23 cellular contexts compared by ENCODE assay signal in genomic region chr20:19338960-19339359, GRCh38.
"Had no signal": no experiment of that assay in that cellular context is flagged by ENCODE, and none has a peak within 500 bp of the region (broad histone marks: within the 10 kb centered on the region; RNA-seq: fewer than 3 reads in every experiment).

No MANE protein-coding gene starts in this region.

- H3K4me1 Mint-ChIP-seq: activated CD8-positive, alpha-beta memory T cell treated with anti-CD3 and anti-CD28 coated beads, Interleukin-2, amount 10 ng/mL, durations not matched to agents 7 days and 5 days; activated naive CD4-positive, alpha-beta T cell treated with anti-CD3 and anti-CD28 coated beads, Interleukin-2, amount 10 ng/mL, durations not matched to agents 7 days and 5 days; activated naive CD8-positive, alpha-beta T cell treated with anti-CD3 and anti-CD28 coated beads for 36 hours; WTC11 had no signal

- H3K36me3 Mint-ChIP-seq: activated CD8-positive, alpha-beta memory T cell treated with anti-CD3 and anti-CD28 coated beads, Interleukin-2, amount 10 ng/mL, durations not matched to agents 7 days and 5 days; activated naive CD4-positive, alpha-beta T cell treated with anti-CD3 and anti-CD28 coated beads, Interleukin-2, amount 10 ng/mL, durations not matched to agents 7 days and 5 days; activated naive CD8-positive, alpha-beta T cell treated with anti-CD3 and anti-CD28 coated beads for 36 hours; WTC11 had no signal

- H3K27me3 ChIP-seq: adrenal gland, breast epithelium, SJSA1 had no signal

- H3K9me3 ChIP-seq: adrenal gland, breast epithelium, SJSA1 had no signal

- H3K4me3 ChIP-seq: adrenal gland, breast epithelium, SJSA1 had no signal

- H3K27ac Mint-ChIP-seq: activated CD8-positive, alpha-beta memory T cell treated with anti-CD3 and anti-CD28 coated beads, Interleukin-2, amount 10 ng/mL, durations not matched to agents 7 days and 5 days; activated naive CD4-positive, alpha-beta T cell treated with anti-CD3 and anti-CD28 coated beads, Interleukin-2, amount 10 ng/mL, durations not matched to agents 7 days and 5 days; activated naive CD8-positive, alpha-beta T cell treated with anti-CD3 and anti-CD28 coated beads for 36 hours; activated T-helper 2 cell treated with anti-CD3 and anti-CD28 coated beads, Interferon-gamma antibody, Interleukin-2, Interleukin-4, amounts not matched to agents 10 μg/mL and 5 μg/mL and 100 μg/mL, durations not matched to agents 14 hours and 24 hours and 36 hours; T-helper 1 cell treated with Interleukin-12 subunit alpha and Interleukin-12 subunit beta and Interleukin-4 antibody, amounts not matched to agents 30 μg/mL and 1 μg/mL, for 36 hours; WTC11 had no signal

- DNase-seq: activated CD4-positive, alpha-beta T cell treated with anti-CD3 and anti-CD28 coated beads for 48 hours; activated CD4-positive, alpha-beta T cell treated with anti-CD3 and anti-CD28 coated beads, Interleukin-2, amount 50 U/mL, for 48 hours; activated CD4-positive, CD25-positive, alpha-beta regulatory T cell treated with anti-CD3 and anti-CD28 coated beads, Interleukin-2, amount 50 U/mL, for 72 hours; activated CD8-positive, alpha-beta memory T cell treated with anti-CD3 and anti-CD28 coated beads, Interleukin-2, amount 10 ng/mL, durations not matched to agents 7 days and 5 days; activated gamma-delta T cell treated with Interleukin-2 at 50 U/mL for 16 hours; activated naive CD4-positive, alpha-beta T cell treated with anti-CD3 and anti-CD28 coated beads, Interleukin-2, amount 10 ng/mL, durations not matched to agents 7 days and 5 days; activated naive CD8-positive, alpha-beta T cell treated with anti-CD3 and anti-CD28 coated beads for 36 hours; activated T-cell treated with anti-CD3 and anti-CD28 coated beads, Interleukin-2, amount 50 U/mL, for 48 hours; adrenal gland; anterior cingulate cortex; caudate nucleus; MM.1S; NCI-H1105 treated with DMSO at 0.1 percent for 48 hours; NCI-H1436 treated with DMSO at 0.1 percent for 48 hours; NCI-H1930; NCI-H510A treated with DMSO at 0.1 percent for 48 hours; PC-3; SHP77 had no signal

- H3K36me3 ChIP-seq: adrenal gland, breast epithelium, SJSA1 had no signal

- H3K27me3 Mint-ChIP-seq: activated naive CD4-positive, alpha-beta T cell treated with anti-CD3 and anti-CD28 coated beads, Interleukin-2, amount 10 ng/mL, durations not matched to agents 7 days and 5 days had no signal

- ATAC-seq: activated CD8-positive, alpha-beta memory T cell treated with anti-CD3 and anti-CD28 coated beads, Interleukin-2, amount 10 ng/mL, durations not matched to agents 7 days and 5 days; PC-3; WTC11 had no signal

- H3K4me1 ChIP-seq: breast epithelium, SJSA1 had no signal

- H3K4me3 Mint-ChIP-seq: activated CD8-positive, alpha-beta memory T cell treated with anti-CD3 and anti-CD28 coated beads, Interleukin-2, amount 10 ng/mL, durations not matched to agents 7 days and 5 days; activated naive CD4-positive, alpha-beta T cell treated with anti-CD3 and anti-CD28 coated beads, Interleukin-2, amount 10 ng/mL, durations not matched to agents 7 days and 5 days; activated naive CD8-positive, alpha-beta T cell treated with anti-CD3 and anti-CD28 coated beads for 36 hours; T-helper 1 cell treated with Interleukin-12 subunit alpha and Interleukin-12 subunit beta and Interleukin-4 antibody, amounts not matched to agents 30 μg/mL and 1 μg/mL, for 36 hours; WTC11 had no signal

- H3K27ac ChIP-seq: adrenal gland, breast epithelium, SJSA1 had no signal

- H3K9me3 Mint-ChIP-seq: activated naive CD4-positive, alpha-beta T cell treated with anti-CD3 and anti-CD28 coated beads, Interleukin-2, amount 10 ng/mL, durations not matched to agents 7 days and 5 days; activated naive CD8-positive, alpha-beta T cell treated with anti-CD3 and anti-CD28 coated beads for 36 hours; activated T-helper 2 cell treated with anti-CD3 and anti-CD28 coated beads, Interferon-gamma antibody, Interleukin-2, Interleukin-4, amounts not matched to agents 10 μg/mL and 5 μg/mL and 100 μg/mL, durations not matched to agents 14 hours and 24 hours and 36 hours; T-helper 1 cell treated with Interleukin-12 subunit alpha and Interleukin-12 subunit beta and Interleukin-4 antibody, amounts not matched to agents 30 μg/mL and 1 μg/mL, for 36 hours had no signal
